Comparison of ENCODE assay signal across 8 cellular contexts in genomic region chr4:177250056-177250696, GRCh38. TPM values are rescaled to one million over a fixed set of nuclear protein-coding genes. Genes with fewer than 3 reads are reported as not detected.
A peak's percentile ranks its signal among the peaks of the same experiment; 100 is the strongest.
DNase-seq lines count a peak whose midpoint lies in the region; TF ChIP-seq lines count a peak whose summit lies in the region.

No MANE protein-coding gene starts in this region.

- no peak overlapping the region for H2AFZ ChIP-seq in hepatocyte

- H3K4me1 ChIP-seq in HAP-1 (no peaks in the 10 kb centered on the region), ascending aorta (peaks cover 0 to 4% of the 10 kb centered on the region in 2 donors), hepatocyte (ENCODE audit: insufficient read depth) (no peaks in the 10 kb centered on the region), skeletal muscle satellite cell (ENCODE audit: control insufficient read depth, insufficient read depth, low read length) (peaks cover 14% of the 10 kb centered on the region)

- H3K36me3 ChIP-seq in HAP-1 (replicated peaks) (no peaks in the 10 kb centered on the region), ascending aorta (no peaks in the 10 kb centered on the region), hepatocyte (replicated peaks; ENCODE audit: insufficient read depth, low read depth) (no peaks in the 10 kb centered on the region), skeletal muscle satellite cell (ENCODE audit: insufficient read depth, low read length) (no peaks in the 10 kb centered on the region)

- H4K20me1 ChIP-seq in hepatocyte (ENCODE audit: insufficient read depth, poor library complexity, severe bottlenecking): no peaks in the 10 kb centered on the region

- H3K9me2 ChIP-seq in hepatocyte (replicated peaks; ENCODE audit: insufficient read depth): no peaks in the 10 kb centered on the region

- peak overlapping the region; percentile 81 for H3K27ac Mint-ChIP-seq in T-helper 2 cell treated with Interferon-gamma antibody and Interleukin-4, amounts not matched to agents 5 μg/mL and 100 μg/mL, for 36 hours

- H3K4me2 ChIP-seq in hepatocyte (peak overlapping the region; percentile 48), skeletal muscle satellite cell (ENCODE audit: low read length) (peak overlapping the region; percentile 62)

- H3K79me2 ChIP-seq in hepatocyte: no peaks in the 10 kb centered on the region

- H3K9me3 ChIP-seq in HAP-1 (no peaks in the 10 kb centered on the region), ascending aorta (no peaks in the 10 kb centered on the region), hepatocyte (ENCODE audit: low read depth) (no peaks in the 10 kb centered on the region), skeletal muscle satellite cell (replicated peaks; ENCODE audit: low read length) (no peaks in the 10 kb centered on the region)

- H3K27ac ChIP-seq in ascending aorta: no peak overlapping the region
- H3K27ac ChIP-seq in hepatocyte: no peak overlapping the region

- no peaks in the 10 kb centered on the region for H3K36me3 Mint-ChIP-seq in T-helper 2 cell treated with Interferon-gamma antibody and Interleukin-4, amounts not matched to agents 5 μg/mL and 100 μg/mL, for 36 hours (ENCODE audit: low read depth)

- H3K27me3 ChIP-seq in HAP-1 (ENCODE audit: low read depth) (peaks cover 7% of the 10 kb centered on the region), ascending aorta (no peaks in the 10 kb centered on the region), hepatocyte (no peaks in the 10 kb centered on the region), skeletal muscle satellite cell (ENCODE audit: control insufficient read depth, insufficient read depth, low read length) (no peaks in the 10 kb centered on the region)

- no peak overlapping the region for H3K9ac ChIP-seq in skeletal muscle satellite cell (ENCODE audit: low read depth, low read length)

- H3K9me3 Mint-ChIP-seq in T-helper 2 cell treated with Interferon-gamma antibody and Interleukin-4, amounts not matched to agents 5 μg/mL and 100 μg/mL, for 36 hours: no peaks in the 10 kb centered on the region

- H3K27me3 Mint-ChIP-seq in T-helper 2 cell treated with Interferon-gamma antibody and Interleukin-4, amounts not matched to agents 5 μg/mL and 100 μg/mL, for 36 hours (ENCODE audit: low read depth): peaks cover 6% of the 10 kb centered on the region

- 15% methylated on average over 15 of the region's 15 CpGs for WGBS in hepatocyte (ENCODE audit: low lambda C conversion rate, missing lambda C conversion rate)

- TF ChIP-seq CTCF in GM12864 (IDR thresholded peaks at IDR 0.05; ENCODE audit: low read depth, low read length, missing control alignments) (peak; percentile 94), ascending aorta (IDR thresholded peaks at IDR 0.05) (peak; percentile 77 to 96 (median 92)), hepatocyte (IDR thresholded peaks at IDR 0.05; ENCODE audit: poor library complexity) (peak; percentile 99)

- intact Hi-C loops in ascending aorta (cut with DNase I): loop anchor here (1.0 to 5.0 kb wide), 2 partner anchors 42 to 89 kb away; no protein-coding TSS in a partner anchor

- H3K4me1 Mint-ChIP-seq in T-helper 2 cell treated with Interferon-gamma antibody and Interleukin-4, amounts not matched to agents 5 μg/mL and 100 μg/mL, for 36 hours (ENCODE audit: low read depth): peaks cover 22% of the 10 kb centered on the region

- in situ Hi-C loops in HAP-1 (cut with MboI; ENCODE audit: low sequenced_read_pairs): no loop called here

- H3K4me3 Mint-ChIP-seq in T-helper 2 cell treated with Interferon-gamma antibody and Interleukin-4, amounts not matched to agents 5 μg/mL and 100 μg/mL, for 36 hours: peak overlapping the region; percentile 48

- DNase-seq in GM12864 (ENCODE audit: low read depth) (peak; percentile 5), HAP-1 (ENCODE audit: low spot score in 2 of 2) (peak; percentile 54 to 82), LoVo (ENCODE audit: low spot score) (peak; percentile 62), ascending aorta (ENCODE audit: low spot score in 2 of 2) (peak in 1 of 2 donors; percentile 82), hepatocyte (ENCODE audit: low spot score) (peak; percentile 87), NCI-H2081 (lab: John Stamatoyannopoulos, UW) (no peak)
- DNase-seq in T-helper 2 cell treated with Interferon-gamma antibody and Interleukin-4, amounts not matched to agents 5 μg/mL and 100 μg/mL, for 36 hours (ENCODE audit: low spot score): peak; percentile 67

- no peak overlapping the region for H3K4me3 ChIP-seq in GM12864 (ENCODE audit: low read depth, low read length)
- no peak overlapping the region for H3K4me3 ChIP-seq in HAP-1
- H3K4me3 ChIP-seq in ascending aorta: no peak overlapping the region
- no peak overlapping the region for H3K4me3 ChIP-seq in hepatocyte
- H3K4me3 ChIP-seq in skeletal muscle satellite cell (ENCODE audit: low read length): no peak overlapping the region

RNA-seq across cellular contexts. Expression of gene NEIL3, which starts 59.5 kb away (rescaled TPM):
- total RNA-seq in ascending aorta (not detected), hepatocyte (2.0 and 2.1 TPM in 2 replicates)
- 0.87 and 1.3 TPM in 2 replicates for polyA plus RNA-seq in hepatocyte
- total RNA-seq in skeletal muscle satellite cell (2012; rRNA removed): 6.1 and 6.6 TPM in 2 replicates

Comparison
In these comparisons a context has a peak if more than half of its experiments do, and no peak if none do; other contexts are left out.
1. DNase-seq: peak in GM12864 (single experiment), HAP-1 (2 of 2), LoVo (single experiment), T-helper 2 cell treated with Interferon-gamma antibody and Interleukin-4, amounts not matched to agents 5 μg/mL and 100 μg/mL, for 36 hours (single experiment) and hepatocyte (single experiment); none in NCI-H2081 (0 of 2).
2. Peak in every context shown above with its lines, with median percentiles within 50 percentile points of each other: CTCF ChIP-seq.